ENCODE assay signal across 12 cellular contexts in genomic region chr12:51247523-51248206, GRCh38. TPM values are rescaled to one million over a fixed set of nuclear protein-coding genes. Genes with fewer than 3 reads are reported as not detected.
A peak's percentile ranks its signal among the peaks of the same experiment; 100 is the strongest.
DNase-seq lines count a peak whose midpoint lies in the region; ATAC-seq, FAIRE-seq and TF ChIP-seq lines count a peak whose summit lies in the region.
"Had no signal": no experiment of that assay in that cellular context is flagged by ENCODE, and none has a peak within 500 bp of the region (broad histone marks: within the 10 kb centered on the region; RNA-seq: fewer than 3 reads in every experiment).

No MANE protein-coding gene starts in this region.

- H3K4me3 Mint-ChIP-seq in CD4-positive, alpha-beta T cell, result peak overlapping the region; percentile 6
- H3K4me3 Mint-ChIP-seq in activated T-helper 17 cell treated with anti-CD3 and anti-CD28 coated beads, Interleukin-2, amount 50 U/mL, for 72 hours, result peak overlapping the region; percentile 68
- H3K4me3 Mint-ChIP-seq in mesothelial cell of epicardium, result no peak overlapping the region

- POLR2A ChIA-PET in CD4-positive, alpha-beta T cell (lab: Charles Lee), result interaction anchor here (0.7 to 3.2 kb wide), 3 partner anchors 8 to 30 kb away, joined by 3 to 29 read pairs (median 4); partner anchors contain the start of genes DAZAP2 and POU6F1

- WGBS in HUES64, result 59% methylated on average over 14 of the region's 14 CpGs

- no peak for FAIRE-seq in GM12891 (lab: Jason Lieb, UNC)

- intact Hi-C loops in CD4-positive, alpha-beta T cell (cut with DNase I, micrococcal nuclease), result loop anchor here in 1 of 2 experiments (10.0 kb wide), 1 partner anchor 483 kb away; the partner anchor contains the start of gene ATF1
- intact Hi-C loops in mucosa of descending colon (cut with DNase I, micrococcal nuclease), result no loop called here

- peaks cover 56% of the 10 kb centered on the region for H3K4me1 Mint-ChIP-seq in CD4-positive, alpha-beta T cell (ENCODE audit: low read depth)
- peaks cover 26% of the 10 kb centered on the region for H3K4me1 Mint-ChIP-seq in activated T-helper 17 cell treated with anti-CD3 and anti-CD28 coated beads, Interleukin-2, amount 50 U/mL, for 72 hours
- H3K4me1 Mint-ChIP-seq in mesothelial cell of epicardium, result no peaks in the 10 kb centered on the region

- no peaks in the 10 kb centered on the region for H3K27me3 Mint-ChIP-seq in CD4-positive, alpha-beta T cell
- no peaks in the 10 kb centered on the region for H3K27me3 Mint-ChIP-seq in activated T-helper 17 cell treated with anti-CD3 and anti-CD28 coated beads, Interleukin-2, amount 50 U/mL, for 72 hours
- H3K27me3 Mint-ChIP-seq in mesothelial cell of epicardium (ENCODE audit: low read depth), result no peaks in the 10 kb centered on the region

- H3K4me3 ChIP-seq in HUES64 (ENCODE audit: low read length) (no peak overlapping the region; the same call in 1 of the 2 replicates), mucosa of descending colon (no peak overlapping the region)
- H3K4me3 ChIP-seq: thoracic aorta had no signal

- H3K36me3 ChIP-seq in HUES64 (ENCODE audit: insufficient read depth, low read length) (peaks cover 31% of the 10 kb centered on the region), mucosa of descending colon (ENCODE audit: low read depth) (no peaks in the 10 kb centered on the region)
- H3K36me3 ChIP-seq: thoracic aorta had no signal

- ATAC-seq in CD4-positive, alpha-beta T cell (ENCODE audit: poor library complexity), result no peak
- no peak for ATAC-seq in activated T-helper 17 cell treated with anti-CD3 and anti-CD28 coated beads, Interleukin-2, amount 50 U/mL, for 72 hours (replicated peaks)
- ATAC-seq in mucosa of descending colon (peak; percentile 8), GM18868 (IDR thresholded peaks at IDR 0.05; ENCODE audit: unreplicated experiment) (no peak)
- ATAC-seq: foreskin keratinocyte, left ventricle myocardium superior had no signal

- H3K27me3 ChIP-seq in CD4-positive, alpha-beta T cell (ENCODE audit: control insufficient read depth, insufficient read depth, low read length), result no peaks in the 10 kb centered on the region
- H3K27me3 ChIP-seq in HUES64 (ENCODE audit: insufficient read depth, low read length), result no peaks in the 10 kb centered on the region
- H3K27me3 ChIP-seq: foreskin keratinocyte had no signal

- peak overlapping the region; percentile 9 for H3K27ac ChIP-seq in CD4-positive, alpha-beta T cell (ENCODE audit: low read depth, low read length)
- peak overlapping the region; percentile 62; the same call in 1 of the 2 replicates for H3K27ac ChIP-seq in HUES64 (ENCODE audit: low read depth, low read length)
- H3K27ac ChIP-seq: foreskin keratinocyte had no signal

- H3K9me3 Mint-ChIP-seq in CD4-positive, alpha-beta T cell, result no peaks in the 10 kb centered on the region
- H3K9me3 Mint-ChIP-seq in activated T-helper 17 cell treated with anti-CD3 and anti-CD28 coated beads, Interleukin-2, amount 50 U/mL, for 72 hours, result no peaks in the 10 kb centered on the region
- H3K9me3 Mint-ChIP-seq in mesothelial cell of epicardium, result no peaks in the 10 kb centered on the region

- TF ChIP-seq POLR2A in GM12891 (IDR thresholded peaks at IDR 0.05; ENCODE audit: low read depth, low read length), result no peak

- H3K9ac ChIP-seq in HUES64 (ENCODE audit: low read depth, low read length), result no peak overlapping the region; the same call in 1 of the 2 replicates

- DNase-seq in CD4-positive, alpha-beta T cell, result no peak
- DNase-seq in mucosa of descending colon (no peak), GM12891 (ENCODE audit: insufficient read length, low spot score) (no peak), NK-92 (lab: John Stamatoyannopoulos, UW; ENCODE audit: unreplicated experiment) (no peak), mesothelial cell of epicardium (ENCODE audit: low spot score in 2 of 2, unreplicated experiment in 2 of 2) (no peak)
- DNase-seq: foreskin keratinocyte, left ventricle myocardium superior, OCI-M1 had no signal

- H3K27ac Mint-ChIP-seq in CD4-positive, alpha-beta T cell, result peak overlapping the region; percentile 84
- peak overlapping the region; percentile 91 for H3K27ac Mint-ChIP-seq in activated T-helper 17 cell treated with anti-CD3 and anti-CD28 coated beads, Interleukin-2, amount 50 U/mL, for 72 hours
- no peak overlapping the region for H3K27ac Mint-ChIP-seq in mesothelial cell of epicardium

- TF ChIP-seq CTCF in CD4-positive, alpha-beta T cell (IDR thresholded peaks at IDR 0.05), result no peak
- TF ChIP-seq CTCF in mucosa of descending colon (IDR thresholded peaks at IDR 0.05), result no peak
- no peak for TF ChIP-seq CTCF in mesothelial cell of epicardium (IDR thresholded peaks at IDR 0.05; ENCODE audit: unreplicated experiment)

- no peaks in the 10 kb centered on the region for H3K9me3 ChIP-seq in CD4-positive, alpha-beta T cell (ENCODE audit: control insufficient read depth, low read length)
- H3K9me3 ChIP-seq in HUES64 (ENCODE audit: insufficient read depth, low read depth, low read length), result no peaks in the 10 kb centered on the region
- H3K9me3 ChIP-seq in mucosa of descending colon, result no peaks in the 10 kb centered on the region
- H3K9me3 ChIP-seq: thoracic aorta had no signal

- peaks cover 34% of the 10 kb centered on the region for H3K36me3 Mint-ChIP-seq in CD4-positive, alpha-beta T cell (ENCODE audit: low read depth)
- peaks cover 39% of the 10 kb centered on the region for H3K36me3 Mint-ChIP-seq in activated T-helper 17 cell treated with anti-CD3 and anti-CD28 coated beads, Interleukin-2, amount 50 U/mL, for 72 hours (ENCODE audit: low read depth)
- peaks cover 12% of the 10 kb centered on the region for H3K36me3 Mint-ChIP-seq in mesothelial cell of epicardium

- CTCF ChIA-PET in CD4-positive, alpha-beta T cell (lab: Charles Lee), result no interaction called here

- peaks cover 25% of the 10 kb centered on the region for H3K4me1 ChIP-seq in HUES64 (ENCODE audit: insufficient read depth, low read length)
- H3K4me1 ChIP-seq in mucosa of descending colon (ENCODE audit: low read depth), result peaks cover 7% of the 10 kb centered on the region
- H3K4me1 ChIP-seq: foreskin keratinocyte had no signal

TF ChIP-seq in GM12891, 5 proteins besides CTCF, POLR2A, EP300 and RAD21:
- TF ChIP-seq POU2F2 (IDR thresholded peaks at IDR 0.05; ENCODE audit: low read depth, low read length) (no peak), POLR2AphosphoS5 (IDR thresholded peaks at IDR 0.05; ENCODE audit: low read depth, low read length) (no peak), SPI1 (IDR thresholded peaks at IDR 0.05; ENCODE audit: low read depth, low read length) (no peak), PAX5 (IDR thresholded peaks at IDR 0.05; ENCODE audit: insufficient read depth, low read length, severe bottlenecking) (no peak), TAF1 (IDR thresholded peaks at IDR 0.05; ENCODE audit: low read depth, low read length) (no peak)

RNA-seq across cellular contexts. Expression of gene DAZAP2, which starts 9.0 kb away (rescaled TPM):
- total RNA-seq in CD4-positive, alpha-beta T cell, result 100 to 1,000 TPM; 292 to 310 TPM
- polyA plus RNA-seq in HUES64 (2013, experiment 1 of 2), result 32.1 TPM
- polyA plus RNA-seq in HUES64 (2013, experiment 2 of 2), result 51.8 TPM
- 100 to 1,000 TPM; 110 to 124 TPM for total RNA-seq in activated T-helper 17 cell treated with anti-CD3 and anti-CD28 coated beads, Interleukin-2, amount 50 U/mL, for 72 hours
- total RNA-seq in mucosa of descending colon, result 100 to 1,000 TPM; 211 to 334 (median 329) TPM
- 109 TPM for polyA plus RNA-seq in GM12891 (2012; ENCODE audit: low read depth, missing spikeins)
- total RNA-seq in mesothelial cell of epicardium, result 101 to 107 TPM (median 105 TPM) in 3 replicates

RNA-seq across cellular contexts. Expression of gene SMAGP, which starts 22.6 kb away (rescaled TPM):
- 1 to 10 TPM; 2.5 to 3.0 TPM for total RNA-seq in CD4-positive, alpha-beta T cell
- 4.9 TPM for polyA plus RNA-seq in HUES64 (2013, experiment 1 of 2)
- polyA plus RNA-seq in HUES64 (2013, experiment 2 of 2), result 4.7 TPM
- total RNA-seq in activated T-helper 17 cell treated with anti-CD3 and anti-CD28 coated beads, Interleukin-2, amount 50 U/mL, for 72 hours, result under 1 TPM; 0.13 to 0.50 TPM
- total RNA-seq in mucosa of descending colon (10 to 100 TPM; 35.0 to 88.6 (median 85.6) TPM), mesothelial cell of epicardium (21.5 to 23.0 TPM (median 22.2 TPM) in 3 replicates)
- 2.7 TPM for polyA plus RNA-seq in GM12891 (2012; ENCODE audit: low read depth, missing spikeins)

RNA-seq across cellular contexts. Expression of gene POU6F1, which starts 29.8 kb away (rescaled TPM):
- 10 to 100 TPM; 31.7 to 36.8 TPM for total RNA-seq in CD4-positive, alpha-beta T cell
- 3.4 TPM for polyA plus RNA-seq in HUES64 (2013, experiment 1 of 2)
- 2.7 TPM for polyA plus RNA-seq in HUES64 (2013, experiment 2 of 2)
- 10 to 100 TPM in 1 of 2 donors, 1 to 10 TPM in 1; 6.9 to 25.2 TPM for total RNA-seq in activated T-helper 17 cell treated with anti-CD3 and anti-CD28 coated beads, Interleukin-2, amount 50 U/mL, for 72 hours
- total RNA-seq in mucosa of descending colon (10 to 100 TPM in 1 of 3 donors, 1 to 10 TPM in 2; 3.9 to 21.4 (median 5.1) TPM), mesothelial cell of epicardium (11.3 to 12.8 TPM (median 11.6 TPM) in 3 replicates)
- 2.9 TPM for polyA plus RNA-seq in GM12891 (2012; ENCODE audit: low read depth, missing spikeins)
